25 cellular contexts compared by ENCODE assay signal in genomic region chr11:134503596-134503995, GRCh38.
"Had no signal": no experiment of that assay in that cellular context is flagged by ENCODE, and none has a peak within 500 bp of the region (broad histone marks: within the 10 kb centered on the region; RNA-seq: fewer than 3 reads in every experiment).

No MANE protein-coding gene starts in this region.

- H3K9me3 ChIP-seq: left ventricle myocardium inferior, psoas muscle, right atrium auricular region, tibial nerve, vagina had no signal

- H3K36me3 ChIP-seq: left ventricle myocardium inferior, right atrium auricular region, tibial nerve, vagina had no signal

- DNase-seq: activated CD4-positive, alpha-beta T cell treated with anti-CD3 and anti-CD28 coated beads for 1 hour; activated CD4-positive, alpha-beta T cell treated with anti-CD3 and anti-CD28 coated beads, Interleukin-2, amount 50 U/mL, for 1 hour; activated CD8-positive, alpha-beta memory T cell treated with anti-CD3 and anti-CD28 coated beads for 24 hours; activated CD8-positive, alpha-beta memory T cell treated with anti-CD3 and anti-CD28 coated beads, Interleukin-2, amount 50 U/mL, for 4 hours; activated naive CD4-positive, alpha-beta T cell treated with anti-CD3 and anti-CD28 coated beads for 36 hours; activated naive CD8-positive, alpha-beta T cell treated with anti-CD3 and anti-CD28 coated beads, Interleukin-2, amount 50 U/mL, for 24 hours; effector CD4-positive, alpha-beta T cell; kidney glomerular epithelial cell; left ventricle myocardium inferior; mammary epithelial cell; midbrain; natural killer cell; psoas muscle; stimulated activated CD4-positive, alpha-beta T cell treated with anti-CD3 and anti-CD28 coated beads, Interleukin-1b, Interleukin-23, amount 100 ng/mL, for 48 hours; T-cell had no signal

- H3K4me3 Mint-ChIP-seq: activated naive CD4-positive, alpha-beta T cell treated with anti-CD3 and anti-CD28 coated beads for 36 hours; activated naive CD8-positive, alpha-beta T cell treated with anti-CD3 and anti-CD28 coated beads, Interleukin-2, amount 50 U/mL, for 24 hours; activated T-cell treated with anti-CD3 and anti-CD28 coated beads, Interleukin-2, amount 50 U/mL, for 24 hours; activated T-helper 17 cell treated with anti-CD3 and anti-CD28 coated beads, Interleukin-2, amount 50 U/mL, for 72 hours; dendritic cell treated with granulocyte-macrophage colony-stimulating factor and Interleukin-4, amounts not matched to agents 40 ng/mL and 50 ng/mL, for 4 days; natural killer cell; stimulated activated naive CD8-positive, alpha-beta T cell treated with anti-CD3 and anti-CD28 coated beads, Interleukin-15, Interleukin-2, amounts not matched to agents 100 ng/mL and 50 ng/mL, for 24 hours; T-cell; T-helper 2 cell treated with Interferon-gamma antibody and Interleukin-4, amounts not matched to agents 5 μg/mL and 100 μg/mL, for 36 hours had no signal

- H3K36me3 Mint-ChIP-seq: natural killer cell, T-cell had no signal

- H3K4me1 ChIP-seq: left ventricle myocardium inferior, psoas muscle, right atrium auricular region, tibial nerve, vagina had no signal

- H3K9me3 Mint-ChIP-seq: activated naive CD4-positive, alpha-beta T cell treated with anti-CD3 and anti-CD28 coated beads for 36 hours; activated naive CD8-positive, alpha-beta T cell treated with anti-CD3 and anti-CD28 coated beads, Interleukin-2, amount 50 U/mL, for 24 hours; activated T-cell treated with anti-CD3 and anti-CD28 coated beads, Interleukin-2, amount 50 U/mL, for 24 hours; activated T-helper 17 cell treated with anti-CD3 and anti-CD28 coated beads, Interleukin-2, amount 50 U/mL, for 72 hours; dendritic cell treated with granulocyte-macrophage colony-stimulating factor and Interleukin-4, amounts not matched to agents 40 ng/mL and 50 ng/mL, for 4 days; natural killer cell; stimulated activated naive CD8-positive, alpha-beta T cell treated with anti-CD3 and anti-CD28 coated beads, Interleukin-15, Interleukin-2, amounts not matched to agents 100 ng/mL and 50 ng/mL, for 24 hours; T-cell; T-helper 2 cell treated with Interferon-gamma antibody and Interleukin-4, amounts not matched to agents 5 μg/mL and 100 μg/mL, for 36 hours had no signal

- H3K4me3 ChIP-seq: left ventricle myocardium inferior, psoas muscle, right atrium auricular region, tibial nerve, vagina had no signal

- H3K27me3 Mint-ChIP-seq: dendritic cell treated with granulocyte-macrophage colony-stimulating factor and Interleukin-4, amounts not matched to agents 40 ng/mL and 50 ng/mL, for 4 days had no signal

- H3K27me3 ChIP-seq: right atrium auricular region, vagina had no signal

- H3K4me1 Mint-ChIP-seq: activated naive CD8-positive, alpha-beta T cell treated with anti-CD3 and anti-CD28 coated beads, Interleukin-2, amount 50 U/mL, for 24 hours; activated T-helper 17 cell treated with anti-CD3 and anti-CD28 coated beads, Interleukin-2, amount 50 U/mL, for 72 hours; T-cell had no signal

- ATAC-seq: activated naive CD8-positive, alpha-beta T cell treated with anti-CD3 and anti-CD28 coated beads, Interleukin-2, amount 50 U/mL, for 24 hours; activated T-helper 17 cell treated with anti-CD3 and anti-CD28 coated beads, Interleukin-2, amount 50 U/mL, for 72 hours; esophagus mucosa; natural killer cell; psoas muscle; T-cell had no signal

- H3K27ac Mint-ChIP-seq: activated naive CD4-positive, alpha-beta T cell treated with anti-CD3 and anti-CD28 coated beads for 36 hours; activated naive CD8-positive, alpha-beta T cell treated with anti-CD3 and anti-CD28 coated beads, Interleukin-2, amount 50 U/mL, for 24 hours; activated T-cell treated with anti-CD3 and anti-CD28 coated beads, Interleukin-2, amount 50 U/mL, for 24 hours; activated T-helper 17 cell treated with anti-CD3 and anti-CD28 coated beads, Interleukin-2, amount 50 U/mL, for 72 hours; dendritic cell treated with granulocyte-macrophage colony-stimulating factor and Interleukin-4, amounts not matched to agents 40 ng/mL and 50 ng/mL, for 4 days; natural killer cell; stimulated activated naive CD8-positive, alpha-beta T cell treated with anti-CD3 and anti-CD28 coated beads, Interleukin-15, Interleukin-2, amounts not matched to agents 100 ng/mL and 50 ng/mL, for 24 hours; T-cell; T-helper 2 cell treated with Interferon-gamma antibody and Interleukin-4, amounts not matched to agents 5 μg/mL and 100 μg/mL, for 36 hours had no signal

- H3K27ac ChIP-seq: left ventricle myocardium inferior, psoas muscle, right atrium auricular region, tibial nerve, vagina, VCaP had no signal
